Comparison of ENCODE assay signal across 9 cellular contexts in genomic region chr5:151047814-151048425, GRCh38. TPM values are rescaled to one million over a fixed set of nuclear protein-coding genes. Genes with fewer than 3 reads are reported as not detected.
A peak's percentile ranks its signal among the peaks of the same experiment; 100 is the strongest.
DNase-seq lines count a peak whose midpoint lies in the region; ATAC-seq lines count a peak whose summit lies in the region.
"Had no signal": no experiment of that assay in that cellular context is flagged by ENCODE, and none has a peak within 500 bp of the region (broad histone marks: within the 10 kb centered on the region; RNA-seq: fewer than 3 reads in every experiment).

No MANE protein-coding gene starts in this region.

- H3K36me3 Mint-ChIP-seq in activated T-cell treated with anti-CD3 and anti-CD28 coated beads, Interleukin-2, amount 50 U/mL, for 24 hours (ENCODE audit: low read depth) = peaks cover 98% of the 10 kb centered on the region

- no peaks in the 10 kb centered on the region for H3K27me3 Mint-ChIP-seq in activated T-cell treated with anti-CD3 and anti-CD28 coated beads, Interleukin-2, amount 50 U/mL, for 24 hours
- H3K27me3 Mint-ChIP-seq in stimulated activated naive CD8-positive, alpha-beta T cell treated with anti-CD3 and anti-CD28 coated beads, Interleukin-15, amount 100 ng/mL, for 72 hours = no peaks in the 10 kb centered on the region
- H3K27me3 Mint-ChIP-seq: CD8-positive, alpha-beta memory T cell had no signal

- peak; percentile 57 for ATAC-seq in HG03139 (IDR thresholded peaks at IDR 0.05; ENCODE audit: unreplicated experiment)
- ATAC-seq in Right ventricle myocardium superior (ENCODE audit: poor library complexity) = peak; percentile 82
- peak; percentile 69 for ATAC-seq in stimulated activated naive CD8-positive, alpha-beta T cell treated with anti-CD3 and anti-CD28 coated beads, Interleukin-15, amount 100 ng/mL, for 72 hours
- no peak for ATAC-seq in GM21515 (IDR thresholded peaks at IDR 0.05; ENCODE audit: unreplicated experiment)

- intact Hi-C loops in Right ventricle myocardium superior (cut with DNase I) = loop anchor here (5.0 kb wide), 1 partner anchor 46 kb away; no protein-coding TSS in a partner anchor

- DNase-seq in NCI-H82 (lab: John Stamatoyannopoulos, UW) (peak; percentile 30), NCI-H82 treated with DMSO at 0.1 percent for 48 hours (lab: John Stamatoyannopoulos, UW; ENCODE audit: unreplicated experiment) (no peak), Right ventricle myocardium superior (peak; percentile 47), SHP77 treated with DMSO at 0.1 percent for 48 hours (lab: John Stamatoyannopoulos, UW) (no peak)
- DNase-seq in activated T-cell treated with anti-CD3 and anti-CD28 coated beads, Interleukin-2, amount 50 U/mL, for 24 hours = no peak
- peak in 1 of 2 donors; percentile 21 for DNase-seq in stimulated activated naive CD8-positive, alpha-beta T cell treated with anti-CD3 and anti-CD28 coated beads, Interleukin-15, amount 100 ng/mL, for 72 hours

- H3K27ac Mint-ChIP-seq in activated T-cell treated with anti-CD3 and anti-CD28 coated beads, Interleukin-2, amount 50 U/mL, for 24 hours = peak overlapping the region; percentile 12
- H3K27ac Mint-ChIP-seq in stimulated activated naive CD8-positive, alpha-beta T cell treated with anti-CD3 and anti-CD28 coated beads, Interleukin-15, amount 100 ng/mL, for 72 hours = no peak overlapping the region

- H3K4me1 Mint-ChIP-seq in activated T-cell treated with anti-CD3 and anti-CD28 coated beads, Interleukin-2, amount 50 U/mL, for 24 hours (ENCODE audit: low read depth) = peaks cover 8% of the 10 kb centered on the region
- peaks cover 16% of the 10 kb centered on the region for H3K4me1 Mint-ChIP-seq in stimulated activated naive CD8-positive, alpha-beta T cell treated with anti-CD3 and anti-CD28 coated beads, Interleukin-15, amount 100 ng/mL, for 72 hours

- no peak overlapping the region for H3K4me3 Mint-ChIP-seq in activated T-cell treated with anti-CD3 and anti-CD28 coated beads, Interleukin-2, amount 50 U/mL, for 24 hours
- no peak overlapping the region for H3K4me3 Mint-ChIP-seq in stimulated activated naive CD8-positive, alpha-beta T cell treated with anti-CD3 and anti-CD28 coated beads, Interleukin-15, amount 100 ng/mL, for 72 hours
- H3K4me3 Mint-ChIP-seq: CD8-positive, alpha-beta memory T cell had no signal

- no peaks in the 10 kb centered on the region for H3K9me3 Mint-ChIP-seq in activated T-cell treated with anti-CD3 and anti-CD28 coated beads, Interleukin-2, amount 50 U/mL, for 24 hours
- no peaks in the 10 kb centered on the region for H3K9me3 Mint-ChIP-seq in stimulated activated naive CD8-positive, alpha-beta T cell treated with anti-CD3 and anti-CD28 coated beads, Interleukin-15, amount 100 ng/mL, for 72 hours
- H3K9me3 Mint-ChIP-seq: CD8-positive, alpha-beta memory T cell had no signal

RNA-seq across cellular contexts. Expression of gene GPX3, which starts 27.5 kb away (rescaled TPM):
- total RNA-seq in Right ventricle myocardium superior = 592 TPM
- total RNA-seq: CD8-positive, alpha-beta memory T cell had no signal

RNA-seq across cellular contexts. Expression of gene TNIP1, which starts 32.9 kb away (rescaled TPM):
- 126 TPM for total RNA-seq in Right ventricle myocardium superior

Comparison
In these comparisons a context has a peak if more than half of its experiments do, and no peak if none do; other contexts are left out.
1. DNase-seq: peak in NCI-H82 (single experiment) and Right ventricle myocardium superior (single experiment); none in NCI-H82 treated with DMSO at 0.1 percent for 48 hours (single experiment), activated T-cell treated with anti-CD3 and anti-CD28 coated beads, Interleukin-2, amount 50 U/mL, for 24 hours (single experiment) and SHP77 treated with DMSO at 0.1 percent for 48 hours (single experiment).